Comparison of ENCODE assay signal across 18 cellular contexts in genomic region chr6:36491378-36491965, GRCh38. TPM values are rescaled to one million over a fixed set of nuclear protein-coding genes. Genes with fewer than 3 reads are reported as not detected.
DNase-seq lines count a peak whose midpoint lies in the region; ATAC-seq and TF ChIP-seq lines count a peak whose summit lies in the region.
"Had no signal": no experiment of that assay in that cellular context is flagged by ENCODE, and none has a peak within 500 bp of the region (broad histone marks: within the 10 kb centered on the region; RNA-seq: fewer than 3 reads in every experiment).

No MANE protein-coding gene starts in this region.

- no peak for ATAC-seq in activated T-cell treated with anti-CD3 and anti-CD28 coated beads, Interleukin-2, amount 50 U/mL, for 72 hours (replicated peaks in 1 of 2)
- no peak for ATAC-seq in GM21619 (IDR thresholded peaks at IDR 0.05; ENCODE audit: unreplicated experiment)
- ATAC-seq: left colon had no signal

- no peak overlapping the region for H2AFZ ChIP-seq in hepatocyte

- peak overlapping the region; percentile 63 for H3K27ac Mint-ChIP-seq in activated T-cell treated with anti-CD3 and anti-CD28 coated beads, Interleukin-2, amount 50 U/mL, for 72 hours
- H3K27ac Mint-ChIP-seq in endodermal cell: peak overlapping the region; percentile 44

- H3K36me3 ChIP-seq in endodermal cell (ENCODE audit: control insufficient read depth, insufficient read depth, low read length) (peaks cover 62% of the 10 kb centered on the region), neutrophil (peaks cover 57% of the 10 kb centered on the region), hepatocyte (replicated peaks; ENCODE audit: insufficient read depth, low read depth) (peaks cover 3% of the 10 kb centered on the region)

- H3K4me3 ChIP-seq in endodermal cell (ENCODE audit: low read length) (no peak overlapping the region), neutrophil (ENCODE audit: low read depth in 1 of 2, low read length in 1 of 2) (no peak overlapping the region), hepatocyte (no peak overlapping the region)
- H3K4me3 ChIP-seq: sigmoid colon had no signal

- no peak overlapping the region for H3K27ac ChIP-seq in endodermal cell (ENCODE audit: low read depth, low read length)
- peak overlapping the region; percentile 92 for H3K27ac ChIP-seq in neutrophil
- no peak overlapping the region for H3K27ac ChIP-seq in hepatocyte
- H3K27ac ChIP-seq: sigmoid colon had no signal

- no peaks in the 10 kb centered on the region for H3K27me3 Mint-ChIP-seq in activated T-cell treated with anti-CD3 and anti-CD28 coated beads, Interleukin-2, amount 50 U/mL, for 72 hours (ENCODE audit: low read depth)
- H3K27me3 Mint-ChIP-seq in endodermal cell (ENCODE audit: insufficient read depth): no peaks in the 10 kb centered on the region
- H3K27me3 Mint-ChIP-seq: activated CD4-positive, alpha-beta T cell treated with anti-CD3 and anti-CD28 coated beads for 36 hours; CD8-positive, alpha-beta memory T cell had no signal

- H3K4me2 ChIP-seq in hepatocyte: no peak overlapping the region

- H3K9me2 ChIP-seq in hepatocyte (replicated peaks; ENCODE audit: insufficient read depth): no peaks in the 10 kb centered on the region

- no peaks in the 10 kb centered on the region for H3K9me3 Mint-ChIP-seq in activated T-cell treated with anti-CD3 and anti-CD28 coated beads, Interleukin-2, amount 50 U/mL, for 72 hours
- no peaks in the 10 kb centered on the region for H3K9me3 Mint-ChIP-seq in endodermal cell
- H3K9me3 Mint-ChIP-seq: CD8-positive, alpha-beta memory T cell had no signal

- no peaks in the 10 kb centered on the region for H3K79me2 ChIP-seq in hepatocyte

- H3K27me3 ChIP-seq in endodermal cell (ENCODE audit: control insufficient read depth, insufficient read depth, low read length, poor library complexity, severe bottlenecking) (no peaks in the 10 kb centered on the region), neutrophil (no peaks in the 10 kb centered on the region), hepatocyte (no peaks in the 10 kb centered on the region)
- H3K27me3 ChIP-seq: sigmoid colon had no signal

- WGBS in endodermal cell (ENCODE audit: insufficient coverage in 1 of 2, insufficient read length in 1 of 2), 2 experiments: 95 to 96% methylated on average over 7 of the region's 7 CpGs
- WGBS in hepatocyte (ENCODE audit: low lambda C conversion rate, missing lambda C conversion rate): 94% methylated on average over 7 of the region's 7 CpGs

- peaks cover 6 to 32% of the 10 kb centered on the region in 2 donors for H3K36me3 Mint-ChIP-seq in activated T-cell treated with anti-CD3 and anti-CD28 coated beads, Interleukin-2, amount 50 U/mL, for 72 hours (ENCODE audit: insufficient read depth in 2 of 2)
- peaks cover 57% of the 10 kb centered on the region for H3K36me3 Mint-ChIP-seq in endodermal cell (ENCODE audit: low read depth)

- H3K9ac ChIP-seq in endodermal cell (ENCODE audit: extremely low read depth, low read length, poor library complexity, severe bottlenecking): no peak overlapping the region

- H4K20me1 ChIP-seq in hepatocyte (ENCODE audit: insufficient read depth, poor library complexity, severe bottlenecking): no peaks in the 10 kb centered on the region

- no peak overlapping the region for H3K4me3 Mint-ChIP-seq in activated T-cell treated with anti-CD3 and anti-CD28 coated beads, Interleukin-2, amount 50 U/mL, for 72 hours
- no peak overlapping the region for H3K4me3 Mint-ChIP-seq in endodermal cell
- H3K4me3 Mint-ChIP-seq: activated CD4-positive, alpha-beta T cell treated with anti-CD3 and anti-CD28 coated beads for 36 hours; CD8-positive, alpha-beta memory T cell had no signal

- H3K9me3 ChIP-seq in endodermal cell (ENCODE audit: control insufficient read depth, low read length) (no peaks in the 10 kb centered on the region), neutrophil (no peaks in the 10 kb centered on the region), hepatocyte (ENCODE audit: low read depth) (no peaks in the 10 kb centered on the region)
- H3K9me3 ChIP-seq: sigmoid colon had no signal

- H3K4me1 ChIP-seq in endodermal cell (ENCODE audit: control insufficient read depth, insufficient read depth, low read length) (peaks cover 17% of the 10 kb centered on the region), neutrophil (ENCODE audit: control insufficient read depth in 1 of 2, insufficient read depth in 1 of 2, low read depth in 1 of 2, low read length in 1 of 2) (peaks cover 43 to 48% of the 10 kb centered on the region in 2 experiments), hepatocyte (ENCODE audit: insufficient read depth) (no peaks in the 10 kb centered on the region)

- no peak for TF ChIP-seq CTCF in endodermal cell (conservative IDR thresholded peaks at IDR 0.05)
- no peak for TF ChIP-seq CTCF in neutrophil (IDR thresholded peaks at IDR 0.05)
- no peak for TF ChIP-seq CTCF in hepatocyte (IDR thresholded peaks at IDR 0.05; ENCODE audit: poor library complexity)

- H3K4me1 Mint-ChIP-seq in activated T-cell treated with anti-CD3 and anti-CD28 coated beads, Interleukin-2, amount 50 U/mL, for 72 hours (ENCODE audit: low read depth): peaks cover 16% of the 10 kb centered on the region
- H3K4me1 Mint-ChIP-seq in endodermal cell: peaks cover 17% of the 10 kb centered on the region

- no peak for DNase-seq in activated T-cell treated with anti-CD3 and anti-CD28 coated beads, Interleukin-2, amount 50 U/mL, for 72 hours
- DNase-seq in activated T-cell treated with anti-CD3 and anti-CD28 coated beads, Interleukin-2, amount 50 U/mL, for 48 hours: no peak
- DNase-seq in endodermal cell (peak; percentile 56), hypothalamus (lab: John Stamatoyannopoulos, UW) (no peak), hepatocyte (ENCODE audit: low spot score) (no peak)
- DNase-seq: ACHN; activated CD4-positive, alpha-beta T cell treated with anti-CD3 and anti-CD28 coated beads for 36 hours; CD8-positive, alpha-beta memory T cell; left colon; NCI-H2029; NCI-H510A treated with DMSO at 0.1 percent for 48 hours; sigmoid colon; T1000 had no signal

TF ChIP-seq in PFSK-1, 5 proteins besides CTCF, POLR2A, EP300 and RAD21:
- no peak; the same call in 1 of the 2 replicates for TF ChIP-seq POLR2AphosphoS5 (IDR thresholded peaks at IDR 0.05; ENCODE audit: low read depth, low read length)
- TF ChIP-seq TAF1 (IDR thresholded peaks at IDR 0.05; ENCODE audit: borderline replicate concordance, insufficient read depth, low read length): no peak
- no peak for TF ChIP-seq FOXP2 (optimal IDR thresholded peaks at IDR 0.05; ENCODE audit: borderline replicate concordance, extremely low read depth, extremely low read length, insufficient read depth)
- TF ChIP-seq REST (IDR thresholded peaks at IDR 0.05; ENCODE audit: insufficient read depth in 1 of 2, low read depth in 2 of 2, low read length in 2 of 2): peak; percentile 63 to 85; a peak in 3 of 4 replicates
TF ChIP-seq in PFSK-1: peak in this region for 1.

RNA-seq across cellular contexts. Expression of gene KCTD20, which starts 48.7 kb away (rescaled TPM):
- total RNA-seq in activated T-cell treated with anti-CD3 and anti-CD28 coated beads, Interleukin-2, amount 50 U/mL, for 72 hours: 10 to 100 TPM; 48.5 to 58.9 TPM
- 39.7 TPM for polyA plus RNA-seq in PFSK-1 (2012; ENCODE audit: insufficient read length, low read depth)
- total RNA-seq in endodermal cell: 10 to 100 TPM; 20.5 to 29.0 TPM
- polyA plus RNA-seq in endodermal cell (2013, experiment 1 of 2): 40.9 TPM
- 43.1 TPM for polyA plus RNA-seq in endodermal cell (2013, experiment 2 of 2)
- 54.3 and 56.3 TPM in 2 replicates for total RNA-seq in hepatocyte
- 21.4 and 27.4 TPM in 2 replicates for polyA plus RNA-seq in hepatocyte

RNA-seq across cellular contexts. Expression of gene PXT1, which starts 48.8 kb away (rescaled TPM):
- under 1 TPM; 0.25 to 0.48 TPM for total RNA-seq in activated T-cell treated with anti-CD3 and anti-CD28 coated beads, Interleukin-2, amount 50 U/mL, for 72 hours
- polyA plus RNA-seq in PFSK-1 (2012; ENCODE audit: insufficient read length, low read depth): not detected
- total RNA-seq in endodermal cell (under 1 TPM in 1 of 2 donors, not detected in 1; 0.15 TPM), hepatocyte (not detected in 2 replicates)
- not detected for polyA plus RNA-seq in endodermal cell (2013, experiment 1 of 2)
- polyA plus RNA-seq in endodermal cell (2013, experiment 2 of 2): 0.33 TPM
- polyA plus RNA-seq in hepatocyte: not detected in 2 replicates
- total RNA-seq: cerebellum, left colon, mucosa of gallbladder, sigmoid colon had no signal
- polyA plus RNA-seq: CD8-positive, alpha-beta memory T cell; sigmoid colon had no signal

RNA-seq across cellular contexts. Expression of gene STK38, which starts 55.8 kb away (rescaled TPM):
- 10 to 100 TPM; 30.7 to 34.4 TPM for total RNA-seq in activated T-cell treated with anti-CD3 and anti-CD28 coated beads, Interleukin-2, amount 50 U/mL, for 72 hours
- polyA plus RNA-seq in PFSK-1 (2012; ENCODE audit: insufficient read length, low read depth): 15.7 TPM
- 10 to 100 TPM; 35.2 to 38.3 TPM for total RNA-seq in endodermal cell
- polyA plus RNA-seq in endodermal cell (2013, experiment 1 of 2): 29.6 TPM
- 28.6 TPM for polyA plus RNA-seq in endodermal cell (2013, experiment 2 of 2)
- total RNA-seq in hepatocyte: 37.9 and 39.1 TPM in 2 replicates
- polyA plus RNA-seq in hepatocyte: 27.7 and 30.5 TPM in 2 replicates
